8 cellular contexts compared by ENCODE assay signal in the genomic region with DNA sequence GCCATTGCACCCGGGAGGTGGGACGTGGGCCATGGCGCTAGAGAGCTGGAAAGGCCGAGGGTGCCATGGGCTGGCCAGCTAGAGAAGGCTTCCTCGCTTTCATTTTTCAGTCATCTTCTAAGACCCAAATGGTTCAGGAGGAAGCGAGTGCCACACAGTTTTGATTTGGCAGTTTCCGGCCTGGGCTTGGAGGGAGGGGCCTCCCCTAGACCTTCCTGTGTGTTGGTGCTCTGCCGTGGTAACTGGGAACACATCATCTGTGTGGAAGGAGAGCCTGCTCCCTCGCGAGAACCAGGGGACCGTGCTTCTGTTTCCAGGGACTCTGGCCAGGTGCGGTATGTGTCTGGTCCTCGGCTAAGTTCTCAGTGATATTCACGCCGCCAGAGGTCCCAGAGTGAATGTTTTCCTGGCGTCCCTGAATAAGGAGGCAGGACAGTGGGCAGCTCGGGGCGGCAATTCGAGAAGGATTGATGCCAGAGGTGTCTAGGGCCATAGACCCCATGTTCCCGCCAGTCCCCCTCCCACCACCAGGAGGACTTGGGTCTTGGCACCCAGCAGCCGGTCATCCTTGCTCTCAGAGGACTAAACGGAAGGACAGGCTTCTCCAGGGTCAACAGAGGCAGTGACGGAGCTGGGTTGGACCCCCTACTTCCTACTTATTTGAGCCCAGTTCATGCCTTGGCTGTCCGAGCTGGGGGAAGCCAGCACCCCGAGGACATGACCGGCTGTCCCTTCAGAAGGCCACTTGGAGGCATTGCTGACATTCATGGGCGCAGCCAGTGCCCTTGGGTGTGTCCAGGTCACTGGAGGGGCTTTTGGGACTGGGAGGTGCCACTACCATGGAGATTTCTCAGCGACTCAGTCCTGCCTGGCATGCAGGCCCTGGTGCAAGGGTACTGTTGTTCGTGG. TPM values are rescaled to one million over a fixed set of nuclear protein-coding genes. Genes with fewer than 3 reads are reported as not detected.
DNase-seq lines count a peak whose midpoint lies in the region; ATAC-seq, FAIRE-seq and TF ChIP-seq lines count a peak whose summit lies in the region.

No MANE protein-coding gene starts in this region.

- FAIRE-seq in small intestine (lab: Jason Lieb, UNC): no peak

- H3K27ac ChIP-seq in BLaER1 (no peak overlapping the region), Panc1 (ENCODE audit: low read length) (no peak overlapping the region), small intestine (ENCODE audit: low read depth in 1 of 2, low read length in 1 of 2) (no peak overlapping the region)

- peaks cover 38% of the 10 kb centered on the region in 2 donors for H3K4me1 Mint-ChIP-seq in natural killer cell treated with Interleukin-12 subunit alpha and Interleukin-12 subunit beta and Interleukin-15 and Interleukin-18, amount 100 ng/mL, for 72 hours (ENCODE audit: low read depth in 2 of 2)

- no peak for ATAC-seq in Panc1
- peak; percentile 13 to 48 for ATAC-seq in natural killer cell treated with Interleukin-12 subunit alpha and Interleukin-12 subunit beta and Interleukin-15 and Interleukin-18, amount 100 ng/mL, for 72 hours

- no peak for DNase-seq in Panc1 (ENCODE audit: low read depth, low spot score)
- peak; percentile 62 for DNase-seq in activated naive CD4-positive, alpha-beta T cell treated with Interleukin-2 at 50 U/mL for 16 hours
- peak; percentile 81 for DNase-seq in natural killer cell treated with Interleukin-12 subunit alpha and Interleukin-12 subunit beta and Interleukin-15 and Interleukin-18, amount 100 ng/mL, for 72 hours (ENCODE audit: low spot score)
- no peak for DNase-seq in small intestine
- no peak for DNase-seq in SHP77 (lab: John Stamatoyannopoulos, UW)
- no peak for DNase-seq in NCI-H510A treated with DMSO at 0.1 percent for 48 hours (lab: John Stamatoyannopoulos, UW)
- DNase-seq in LoVo (ENCODE audit: low spot score): no peak

- H3K4me2 ChIP-seq in BLaER1: peak overlapping the region; percentile 100

- H3K36me3 ChIP-seq in BLaER1 (peaks cover 18% of the 10 kb centered on the region; the same call in 1 of the 2 replicates), Panc1 (ENCODE audit: control insufficient read depth, insufficient read depth, low read length) (no peaks in the 10 kb centered on the region), small intestine (ENCODE audit: control insufficient read depth in 2 of 2, insufficient read depth in 2 of 2, low read length in 2 of 2) (no peaks in the 10 kb centered on the region)

- H3K27ac Mint-ChIP-seq in natural killer cell treated with Interleukin-12 subunit alpha and Interleukin-12 subunit beta and Interleukin-15 and Interleukin-18, amount 100 ng/mL, for 72 hours: peak overlapping the region; percentile 92 to 96

- no peaks in the 10 kb centered on the region for H3K27me3 Mint-ChIP-seq in natural killer cell treated with Interleukin-12 subunit alpha and Interleukin-12 subunit beta and Interleukin-15 and Interleukin-18, amount 100 ng/mL, for 72 hours

- TF ChIP-seq CTCF in Panc1 (IDR thresholded peaks at IDR 0.05): no peak

- H3K4me1 ChIP-seq in BLaER1 (peaks cover 60% of the 10 kb centered on the region), Panc1 (ENCODE audit: control insufficient read depth, insufficient read depth, low read length) (peaks cover 16% of the 10 kb centered on the region), small intestine (ENCODE audit: control insufficient read depth in 2 of 2, insufficient read depth in 1 of 2, low read depth in 1 of 2, low read length in 1 of 2) (peaks cover 0 to 4% of the 10 kb centered on the region in 2 donors)

- H4K20me1 ChIP-seq in BLaER1: peaks cover 79% of the 10 kb centered on the region

- 72 to 80% (median 75%) methylated on average over 29 of the region's 29 CpGs for WGBS in small intestine, 3 donors

- peak overlapping the region; percentile 84; the same call in 1 of the 2 replicates for H3K4me3 ChIP-seq in BLaER1
- no peak overlapping the region for H3K4me3 ChIP-seq in Panc1 (ENCODE audit: low read depth in 2 of 2, low read length in 2 of 2)
- H3K4me3 ChIP-seq in small intestine (ENCODE audit: low read depth in 1 of 2, low read length in 2 of 2): no peak overlapping the region

- BruUV-seq in Panc1 (replicated peaks; lab: Mats Ljungman, UMichigan): TSS peak; percentile 41

- H3K27me3 ChIP-seq in BLaER1 (no peaks in the 10 kb centered on the region), Panc1 (ENCODE audit: control insufficient read depth, insufficient read depth, low read length) (no peaks in the 10 kb centered on the region), small intestine (ENCODE audit: control insufficient read depth in 2 of 2, insufficient read depth in 2 of 2, low read length in 2 of 2) (no peaks in the 10 kb centered on the region)

- H3K9me3 ChIP-seq in BLaER1: no peaks in the 10 kb centered on the region
- no peaks in the 10 kb centered on the region for H3K9me3 ChIP-seq in Panc1 (ENCODE audit: control insufficient read depth, insufficient read depth, low read depth, low read length)
- H3K9me3 ChIP-seq in small intestine (ENCODE audit: control insufficient read depth, low read depth): no peaks in the 10 kb centered on the region

- POLR2A ChIA-PET in Panc1 (lab: Charles Lee): no interaction called here

- intact Hi-C loops in Panc1 (cut with micrococcal nuclease; ENCODE audit: unreplicated experiment): no loop called here

- in situ Hi-C loops in Panc1 (cut with HindIII; ENCODE audit: low pct_unique_long_range_greater_than_20kb, low sequenced_read_pairs): no loop called here

- CTCF ChIA-PET in Panc1 (lab: Charles Lee): interaction anchor here (0.6 kb wide), 2 partner anchors 41 to 55 kb away, joined by 3 to 6 read pairs; no protein-coding TSS in a partner anchor

- H3K36me3 Mint-ChIP-seq in natural killer cell treated with Interleukin-12 subunit alpha and Interleukin-12 subunit beta and Interleukin-15 and Interleukin-18, amount 100 ng/mL, for 72 hours: no peaks in the 10 kb centered on the region

- peak overlapping the region; percentile 78; the same call in 1 of the 2 replicates for H3K9ac ChIP-seq in BLaER1

- H3K9me3 Mint-ChIP-seq in natural killer cell treated with Interleukin-12 subunit alpha and Interleukin-12 subunit beta and Interleukin-15 and Interleukin-18, amount 100 ng/mL, for 72 hours: no peaks in the 10 kb centered on the region

- H3K4me3 Mint-ChIP-seq in natural killer cell treated with Interleukin-12 subunit alpha and Interleukin-12 subunit beta and Interleukin-15 and Interleukin-18, amount 100 ng/mL, for 72 hours: peak overlapping the region; percentile 91

RNA-seq across cellular contexts. Expression of gene NPHP4, which starts 2.7 kb away (rescaled TPM):
- 20.1 TPM for total RNA-seq in Panc1 (2021; ENCODE audit: unreplicated experiment)
- polyA plus RNA-seq in Panc1 (2012; ENCODE audit: insufficient read length): 20.8 TPM
- 10 to 100 TPM; 27.6 to 58.5 TPM for total RNA-seq in natural killer cell treated with Interleukin-12 subunit alpha and Interleukin-12 subunit beta and Interleukin-15 and Interleukin-18, amount 100 ng/mL, for 72 hours
- polyA plus RNA-seq in small intestine: 1 to 10 TPM; 1.4 to 4.0 (median 1.6) TPM

RNA-seq across cellular contexts. Expression of gene KCNAB2, which starts 50.7 kb away (rescaled TPM):
- total RNA-seq in Panc1 (2021; ENCODE audit: unreplicated experiment): 27.6 TPM
- polyA plus RNA-seq in Panc1 (2012; ENCODE audit: insufficient read length): 27.2 TPM
- total RNA-seq in natural killer cell treated with Interleukin-12 subunit alpha and Interleukin-12 subunit beta and Interleukin-15 and Interleukin-18, amount 100 ng/mL, for 72 hours: 100 to 1,000 TPM; 157 to 360 TPM
- polyA plus RNA-seq in small intestine: 1 to 10 TPM; 1.1 to 5.8 (median 4.9) TPM

Comparison
In these comparisons a context has a peak if more than half of its experiments do, and no peak if none do; other contexts are left out.
1. DNase-seq: peak in activated naive CD4-positive, alpha-beta T cell treated with Interleukin-2 at 50 U/mL for 16 hours (single experiment) and natural killer cell treated with Interleukin-12 subunit alpha and Interleukin-12 subunit beta and Interleukin-15 and Interleukin-18, amount 100 ng/mL, for 72 hours (single experiment); none in Panc1 (single experiment), small intestine (single experiment), SHP77 (0 of 2), NCI-H510A treated with DMSO at 0.1 percent for 48 hours (single experiment) and LoVo (single experiment).